In genomic region chr3:189419022-189419421, GRCh38 we compare ENCODE assay signal across 22 cellular contexts.
DNase-seq lines count a peak whose midpoint lies in the region; ATAC-seq and TF ChIP-seq lines count a peak whose summit lies in the region.
"Had no signal": no experiment of that assay in that cellular context is flagged by ENCODE, and none has a peak within 500 bp of the region (broad histone marks: within the 10 kb centered on the region; RNA-seq: fewer than 3 reads in every experiment).

No MANE protein-coding gene starts in this region.

- intact Hi-C loops in CD14-positive monocyte (cut with micrococcal nuclease), result no loop called here

- H3K9me3 Mint-ChIP-seq in CD14-positive monocyte, result peaks cover 0 to 5% (median 0%) of the 10 kb centered on the region in 7 donors
- H3K9me3 Mint-ChIP-seq: naive B cell; stimulated activated effector memory CD8-positive, alpha-beta T cell treated with anti-CD3 and anti-CD28 coated beads, Interleukin-12 subunit alpha, Interleukin-12 subunit beta, amount 100 ng/mL, for 72 hours; T-helper 1 cell treated with Interleukin-12 subunit alpha and Interleukin-12 subunit beta and Interleukin-4 antibody, amounts not matched to agents 30 μg/mL and 1 μg/mL, for 36 hours had no signal

- no peaks in the 10 kb centered on the region for H3K4me1 Mint-ChIP-seq in CD14-positive monocyte
- H3K4me1 Mint-ChIP-seq: activated CD4-positive, alpha-beta T cell treated with anti-CD3 and anti-CD28 coated beads, Interleukin-2, amount 10 ng/mL, durations not matched to agents 7 days and 5 days; naive B cell; stimulated activated effector memory CD8-positive, alpha-beta T cell treated with anti-CD3 and anti-CD28 coated beads, Interleukin-12 subunit alpha, Interleukin-12 subunit beta, amount 100 ng/mL, for 72 hours had no signal

- no peak overlapping the region for H3K4me3 Mint-ChIP-seq in CD14-positive monocyte
- H3K4me3 Mint-ChIP-seq: activated CD4-positive, alpha-beta T cell treated with anti-CD3 and anti-CD28 coated beads, Interleukin-2, amount 10 ng/mL, durations not matched to agents 7 days and 5 days; naive B cell; stimulated activated effector memory CD8-positive, alpha-beta T cell treated with anti-CD3 and anti-CD28 coated beads, Interleukin-12 subunit alpha, Interleukin-12 subunit beta, amount 100 ng/mL, for 72 hours; T-helper 1 cell treated with Interleukin-12 subunit alpha and Interleukin-12 subunit beta and Interleukin-4 antibody, amounts not matched to agents 30 μg/mL and 1 μg/mL, for 36 hours had no signal

- TF ChIP-seq CTCF in CD14-positive monocyte (IDR thresholded peaks at IDR 0.05), result no peak

- ATAC-seq in GM18520 (IDR thresholded peaks at IDR 0.05; ENCODE audit: unreplicated experiment), result no peak
- ATAC-seq: HepG2; PC-3; stimulated activated effector memory CD8-positive, alpha-beta T cell treated with anti-CD3 and anti-CD28 coated beads, Interleukin-12 subunit alpha, Interleukin-12 subunit beta, amount 100 ng/mL, for 72 hours had no signal

- H3K36me3 Mint-ChIP-seq in CD14-positive monocyte, result no peaks in the 10 kb centered on the region
- H3K36me3 Mint-ChIP-seq: naive B cell; stimulated activated effector memory CD8-positive, alpha-beta T cell treated with anti-CD3 and anti-CD28 coated beads, Interleukin-12 subunit alpha, Interleukin-12 subunit beta, amount 100 ng/mL, for 72 hours had no signal

- DNase-seq in NCI-H1694 (lab: John Stamatoyannopoulos, UW) (peak; percentile 10), NCI-H1694 treated with DMSO at 0.1 percent for 48 hours (lab: John Stamatoyannopoulos, UW) (no peak), NCI-H748 (lab: John Stamatoyannopoulos, UW; ENCODE audit: unreplicated experiment) (peak; percentile 38), fibroblast of gingiva (ENCODE audit: low read depth) (peak; percentile 24), NOMO-1 treated with dmso at 0.1 percent for 144 hours (lab: John Stamatoyannopoulos, UW; ENCODE audit: unreplicated experiment) (no peak), CD14-positive monocyte (ENCODE audit: low spot score) (no peak), NCI-H1105 (lab: John Stamatoyannopoulos, UW) (no peak)
- DNase-seq: activated CD4-positive, alpha-beta T cell treated with anti-CD3 and anti-CD28 coated beads, Interleukin-2, amount 10 ng/mL, durations not matched to agents 7 days and 5 days; amygdala; BE2C; Caco-2; EL; naive B cell; NCI-H146; NCI-H526 treated with DMSO at 0.1 percent for 48 hours; PC-3; right cardiac atrium; uterus had no signal

- peaks cover 1 to 4% (median 2%) of the 10 kb centered on the region in 3 donors for H3K27me3 Mint-ChIP-seq in CD14-positive monocyte (ENCODE audit: low read depth in 3 of 3)
- H3K27me3 Mint-ChIP-seq: activated CD4-positive, alpha-beta T cell treated with anti-CD3 and anti-CD28 coated beads, Interleukin-2, amount 10 ng/mL, durations not matched to agents 7 days and 5 days had no signal

- H3K27ac Mint-ChIP-seq in CD14-positive monocyte, result no peak overlapping the region
- H3K27ac Mint-ChIP-seq: activated CD4-positive, alpha-beta T cell treated with anti-CD3 and anti-CD28 coated beads, Interleukin-2, amount 10 ng/mL, durations not matched to agents 7 days and 5 days; naive B cell; stimulated activated effector memory CD8-positive, alpha-beta T cell treated with anti-CD3 and anti-CD28 coated beads, Interleukin-12 subunit alpha, Interleukin-12 subunit beta, amount 100 ng/mL, for 72 hours; T-helper 1 cell treated with Interleukin-12 subunit alpha and Interleukin-12 subunit beta and Interleukin-4 antibody, amounts not matched to agents 30 μg/mL and 1 μg/mL, for 36 hours had no signal

Comparison
In these comparisons a context has a peak if more than half of its experiments do, and no peak if none do; other contexts are left out.
1. DNase-seq: peak in NCI-H1694 (single experiment), NCI-H748 (single experiment) and fibroblast of gingiva (single experiment); none in NCI-H1694 treated with DMSO at 0.1 percent for 48 hours (single experiment), NOMO-1 treated with dmso at 0.1 percent for 144 hours (single experiment), CD14-positive monocyte (single experiment) and NCI-H1105 (single experiment).